ENCODE assay signal across 8 cellular contexts in the genomic region with DNA sequence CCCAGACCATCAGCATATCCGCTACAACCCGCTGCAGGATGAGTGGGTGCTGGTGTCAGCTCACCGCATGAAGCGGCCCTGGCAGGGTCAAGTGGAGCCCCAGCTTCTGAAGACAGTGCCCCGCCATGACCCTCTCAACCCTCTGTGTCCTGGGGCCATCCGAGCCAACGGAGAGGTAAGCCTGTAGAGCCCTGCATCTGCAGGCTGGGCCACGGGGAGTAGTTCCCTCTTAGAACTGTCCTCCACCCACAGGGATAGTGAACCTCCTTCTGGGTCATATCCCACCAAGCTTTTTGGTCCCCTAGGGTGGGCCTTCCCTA. TPM values are rescaled to one million over a fixed set of nuclear protein-coding genes. Genes with fewer than 3 reads are reported as not detected.
DNase-seq lines count a peak whose midpoint lies in the region; ATAC-seq and TF ChIP-seq lines count a peak whose summit lies in the region.

No MANE protein-coding gene starts in this region.

- DNase-seq in GM12865 (ENCODE audit: low read depth) (no peak), Panc1 (ENCODE audit: low read depth, low spot score) (no peak), esophagus muscularis mucosa (ENCODE audit: extremely low spot score) (no peak), prostate gland (ENCODE audit: low spot score) (no peak), omental fat pad (ENCODE audit: low spot score) (no peak), posterior cingulate gyrus (no peak), dedifferentiated amniotic fluid mesenchymal stem cell (ENCODE audit: extremely low spot score) (no peak)

- peak overlapping the region; percentile 93 for H3K27ac ChIP-seq in Panc1 (ENCODE audit: low read length)
- H3K27ac ChIP-seq in esophagus muscularis mucosa (replicated peaks in 1 of 4) = peak overlapping the region; percentile 86 to 90 (median 88)
- H3K27ac ChIP-seq in prostate gland = peak overlapping the region; percentile 78 to 80

- BruUV-seq in Panc1 (replicated peaks; lab: Mats Ljungman, UMichigan) = no TSS peak

- H3K9me3 ChIP-seq in Panc1 (ENCODE audit: control insufficient read depth, insufficient read depth, low read depth, low read length) = no peaks in the 10 kb centered on the region
- no peaks in the 10 kb centered on the region for H3K9me3 ChIP-seq in esophagus muscularis mucosa
- no peaks in the 10 kb centered on the region for H3K9me3 ChIP-seq in prostate gland

- H3K36me3 ChIP-seq in Panc1 (ENCODE audit: control insufficient read depth, insufficient read depth, low read length) (no peaks in the 10 kb centered on the region), esophagus muscularis mucosa (peaks cover 10 to 20% (median 16%) of the 10 kb centered on the region in 4 donors), prostate gland (peaks cover 4 to 5% of the 10 kb centered on the region in 2 donors)

- POLR2A ChIA-PET in Panc1 (lab: Charles Lee) = no interaction called here

- ATAC-seq in Panc1 = peak; percentile 29
- ATAC-seq in GM18907 (IDR thresholded peaks at IDR 0.05; ENCODE audit: unreplicated experiment) = no peak
- no peak for ATAC-seq in omental fat pad (ENCODE audit: low FRiP score)

- H3K27me3 ChIP-seq in Panc1 (ENCODE audit: control insufficient read depth, insufficient read depth, low read length) = no peaks in the 10 kb centered on the region
- H3K27me3 ChIP-seq in esophagus muscularis mucosa = no peaks in the 10 kb centered on the region
- H3K27me3 ChIP-seq in prostate gland (replicated peaks; ENCODE audit: insufficient read depth) = no peaks in the 10 kb centered on the region

- intact Hi-C loops in Panc1 (cut with micrococcal nuclease; ENCODE audit: unreplicated experiment) = no loop called here
- intact Hi-C loops in esophagus muscularis mucosa (cut with DNase I) = no loop called here
- intact Hi-C loops in prostate gland (cut with DNase I) = no loop called here
- intact Hi-C loops in posterior cingulate gyrus (cut with DNase I) = no loop called here

- CTCF ChIA-PET in Panc1 (lab: Charles Lee) = interaction anchor here (0.8 to 1.3 kb wide), 5 partner anchors 9 to 56 kb away, joined by 4 to 8 read pairs (median 4); a partner anchor contains a TSS

- in situ Hi-C loops in Panc1 (cut with HindIII; ENCODE audit: low pct_unique_long_range_greater_than_20kb, low sequenced_read_pairs) = no loop called here

- peak overlapping the region; percentile 74 for H3K4me3 ChIP-seq in GM12865 (ENCODE audit: low read depth, low read length)
- peak overlapping the region; percentile 73 to 84 for H3K4me3 ChIP-seq in Panc1 (ENCODE audit: low read depth in 2 of 2, low read length in 2 of 2)
- H3K4me3 ChIP-seq in esophagus muscularis mucosa = peak overlapping the region; percentile 64 to 94 (median 74)
- peak overlapping the region; percentile 52 to 55 for H3K4me3 ChIP-seq in prostate gland

- TF ChIP-seq CTCF in GM12865 (IDR thresholded peaks at IDR 0.05; ENCODE audit: insufficient read depth, low read depth, low read length, missing control alignments) = no peak
- no peak for TF ChIP-seq CTCF in Panc1 (IDR thresholded peaks at IDR 0.05)
- TF ChIP-seq CTCF in esophagus muscularis mucosa (IDR thresholded peaks at IDR 0.05) = no peak
- TF ChIP-seq CTCF in prostate gland (IDR thresholded peaks at IDR 0.05) = no peak
- TF ChIP-seq CTCF in omental fat pad (IDR thresholded peaks at IDR 0.05) = no peak

- peaks cover 27% of the 10 kb centered on the region for H3K4me1 ChIP-seq in Panc1 (ENCODE audit: control insufficient read depth, insufficient read depth, low read length)
- H3K4me1 ChIP-seq in esophagus muscularis mucosa = peaks cover 31 to 47% (median 42%) of the 10 kb centered on the region in 4 donors
- H3K4me1 ChIP-seq in prostate gland (replicated peaks) = peaks cover 12% of the 10 kb centered on the region

- 6% methylated on average over 8 of the region's 8 CpGs for WGBS in esophagus muscularis mucosa
- WGBS in prostate gland = 7% methylated on average over 8 of the region's 8 CpGs

- no peak for TF ChIP-seq POLR2A in esophagus muscularis mucosa (IDR thresholded peaks at IDR 0.05; ENCODE audit: low read depth)
- TF ChIP-seq POLR2A in prostate gland (IDR thresholded peaks at IDR 0.05) = no peak

- TF ChIP-seq EP300 in esophagus muscularis mucosa (IDR thresholded peaks at IDR 0.05) = no peak

RNA-seq across cellular contexts. Expression of a gene that starts 0.6 kb away (rescaled TPM):
- total RNA-seq in Panc1 (2021; ENCODE audit: unreplicated experiment) (42.5 TPM), esophagus muscularis mucosa (10 to 100 TPM; 15.9 to 34.7 (median 22.9) TPM), prostate gland (10 to 100 TPM; 55.2 to 55.9 TPM), omental fat pad (10 to 100 TPM; 17.2 to 53.3 (median 32.7) TPM)
- 44.2 TPM for polyA plus RNA-seq in Panc1 (2012; ENCODE audit: insufficient read length)

RNA-seq across cellular contexts. Expression of a gene that starts 4.9 kb away (rescaled TPM):
- total RNA-seq in Panc1 (2021; ENCODE audit: unreplicated experiment) (21.6 TPM), esophagus muscularis mucosa (10 to 100 TPM; 33.0 to 40.2 (median 33.9) TPM), prostate gland (10 to 100 TPM; 25.8 to 73.5 TPM), omental fat pad (10 to 100 TPM; 13.3 to 49.3 (median 23.1) TPM)
- 22.1 TPM for polyA plus RNA-seq in Panc1 (2012; ENCODE audit: insufficient read length)

RNA-seq across cellular contexts. Expression of a gene that starts 9.5 kb away (rescaled TPM):
- total RNA-seq in Panc1 (2021; ENCODE audit: unreplicated experiment) (131 TPM), esophagus muscularis mucosa (10 to 100 TPM; 73.4 to 90.3 (median 83.9) TPM), prostate gland (100 to 1,000 TPM; 103 to 142 TPM), omental fat pad (10 to 100 TPM; 72.9 to 88.6 (median 73.2) TPM)
- polyA plus RNA-seq in Panc1 (2012; ENCODE audit: insufficient read length) = 186 TPM

RNA-seq across cellular contexts. Expression of a gene that starts 15.4 kb away (rescaled TPM):
- total RNA-seq in Panc1 (2021; ENCODE audit: unreplicated experiment) = 0.95 TPM
- 0.73 TPM for polyA plus RNA-seq in Panc1 (2012; ENCODE audit: insufficient read length)
- total RNA-seq in esophagus muscularis mucosa = not detected
- not detected for total RNA-seq in prostate gland
- not detected for total RNA-seq in omental fat pad

RNA-seq across cellular contexts. Expression of a gene that starts 18.2 kb away (rescaled TPM):
- total RNA-seq in Panc1 (2021; ENCODE audit: unreplicated experiment) (0.33 TPM), esophagus muscularis mucosa (not detected), prostate gland (1 to 10 TPM in 1 of 2 donors, not detected in 1; 1.1 TPM), omental fat pad (not detected)
- polyA plus RNA-seq in Panc1 (2012; ENCODE audit: insufficient read length) = 0.16 TPM
